10 cellular contexts compared by ENCODE assay signal in genomic region chr19:40223135-40223822, GRCh38. TPM values are rescaled to one million over a fixed set of nuclear protein-coding genes. Genes with fewer than 3 reads are reported as not detected.
DNase-seq lines count a peak whose midpoint lies in the region; ATAC-seq and TF ChIP-seq lines count a peak whose summit lies in the region.
"Had no signal": no experiment of that assay in that cellular context is flagged by ENCODE, and none has a peak within 500 bp of the region (broad histone marks: within the 10 kb centered on the region; RNA-seq: fewer than 3 reads in every experiment).

No MANE protein-coding gene starts in this region.

- H3K79me2 ChIP-seq in SK-N-SH (ENCODE audit: insufficient read depth): no peaks in the 10 kb centered on the region

- no peaks in the 10 kb centered on the region for H3K36me3 Mint-ChIP-seq in osteocyte (ENCODE audit: unreplicated experiment)

- H3K9me3 Mint-ChIP-seq in osteocyte (ENCODE audit: unreplicated experiment): peaks cover 4% of the 10 kb centered on the region

- TF ChIP-seq CTCF in HEK293 (tag by site-specific recombination; IDR thresholded peaks at IDR 0.05) (no peak), osteocyte (IDR thresholded peaks at IDR 0.05) (no peak), SK-N-SH (IDR thresholded peaks at IDR 0.05) (no peak)

- no peak overlapping the region for H3K4me3 ChIP-seq in HEK293 (ENCODE audit: low read depth, low read length)
- H3K4me3 ChIP-seq in SK-N-SH (ENCODE audit: low read depth in 2 of 2, low read length in 1 of 2): no peak overlapping the region
- H3K4me3 ChIP-seq: lower lobe of right lung had no signal

- no peak overlapping the region for H3K4me3 Mint-ChIP-seq in osteocyte (ENCODE audit: unreplicated experiment)

- H3K27ac Mint-ChIP-seq in osteocyte (ENCODE audit: unreplicated experiment): no peak overlapping the region

- TF ChIP-seq RAD21 in SK-N-SH (IDR thresholded peaks at IDR 0.05; ENCODE audit: low read length): no peak

- TF ChIP-seq EP300 in SK-N-SH (IDR thresholded peaks at IDR 0.05; ENCODE audit: borderline replicate concordance in 1 of 2, low read depth in 1 of 2, low read length in 1 of 2): no peak

- no peak overlapping the region for H3K9ac ChIP-seq in SK-N-SH

- H3K36me3 ChIP-seq in HEK293 (ENCODE audit: control insufficient read depth in 2 of 2, insufficient read depth in 1 of 2, low read length in 2 of 2) (no peaks in the 10 kb centered on the region; a peak in 1 of 3 replicates), SK-N-SH (replicated peaks in 1 of 2; ENCODE audit: control insufficient read depth in 1 of 2, insufficient read depth in 2 of 2, low read length in 1 of 2) (no peaks in the 10 kb centered on the region)
- H3K36me3 ChIP-seq: lower lobe of right lung had no signal

- WGBS in SK-N-SH (ENCODE audit: low lambda C conversion rate): 86% methylated on average over 47 of the region's 48 CpGs

- H3K9me2 ChIP-seq in SK-N-SH: no peaks in the 10 kb centered on the region

- peaks cover 13% of the 10 kb centered on the region for H3K4me1 ChIP-seq in HEK293 (ENCODE audit: control insufficient read depth, insufficient read depth, low read length)
- no peaks in the 10 kb centered on the region; a peak in 2 of 4 replicates for H3K4me1 ChIP-seq in SK-N-SH (ENCODE audit: control insufficient read depth in 1 of 2, insufficient read depth in 2 of 2, low read depth in 1 of 2, low read length in 1 of 2)

- H2AFZ ChIP-seq in SK-N-SH (ENCODE audit: low read depth): no peak overlapping the region

- peaks cover 14% of the 10 kb centered on the region for H3F3A ChIP-seq in SK-N-SH (replicated peaks; ENCODE audit: insufficient read depth)

- DNase-seq in T follicular helper cell (ENCODE audit: low read depth): peak; percentile 22
- DNase-seq in central memory CD4-positive, alpha-beta T cell: peak; percentile 23
- DNase-seq in osteocyte (ENCODE audit: extremely low spot score, unreplicated experiment): peak; percentile 82
- no peak for DNase-seq in KG1 (lab: John Stamatoyannopoulos, UW)
- DNase-seq in SK-N-SH: no peak
- DNase-seq: caudate nucleus, lower lobe of right lung, NCI-H446 had no signal

- H3K27ac ChIP-seq in HEK293 (ENCODE audit: extremely low read depth, low read depth, low read length): no peak overlapping the region
- no peak overlapping the region for H3K27ac ChIP-seq in SK-N-SH (ENCODE audit: low read depth in 2 of 2, low read length in 1 of 2)
- H3K27ac ChIP-seq: lower lobe of right lung had no signal

- POLR2A ChIA-PET in HEK293 (lab: Yijun Ruan, JAX) (interaction anchor here (0.5 to 0.6 kb wide), 2 partner anchors 18 to 1306 kb away, joined by 3 to 5 read pairs; no protein-coding TSS in a partner anchor), SK-N-SH (lab: Yijun Ruan, JAX) (no interaction called here)

- no peak for ATAC-seq in GM19397 (IDR thresholded peaks at IDR 0.05; ENCODE audit: unreplicated experiment)

- CTCF ChIA-PET in HEK293 (lab: Yijun Ruan, JAX) (interaction anchor here (1.1 to 2.1 kb wide), 2 partner anchors 22 to 83 kb away, joined by 4 to 11 read pairs; no protein-coding TSS in a partner anchor), SK-N-SH (lab: Yijun Ruan, JAX) (interaction anchor here (0.7 to 1.9 kb wide), 3 partner anchors 20 to 84 kb away, joined by 3 to 5 read pairs (median 3); no protein-coding TSS in a partner anchor)

- H3K4me1 Mint-ChIP-seq in osteocyte (ENCODE audit: unreplicated experiment): peaks cover 18% of the 10 kb centered on the region

- H3K27me3 Mint-ChIP-seq in osteocyte (ENCODE audit: unreplicated experiment): no peaks in the 10 kb centered on the region

- no peaks in the 10 kb centered on the region for H3K27me3 ChIP-seq in SK-N-SH (ENCODE audit: insufficient read depth)

- H3K4me2 ChIP-seq in SK-N-SH: no peak overlapping the region

- peaks cover 3% of the 10 kb centered on the region for H3K9me3 ChIP-seq in HEK293 (ENCODE audit: control insufficient read depth, insufficient read depth, low read depth, low read length)
- H3K9me3 ChIP-seq in SK-N-SH: no peaks in the 10 kb centered on the region
- H3K9me3 ChIP-seq: lower lobe of right lung had no signal

- no peaks in the 10 kb centered on the region for H4K20me1 ChIP-seq in SK-N-SH (ENCODE audit: insufficient read depth)

TF ChIP-seq in HEK293, 187 proteins besides CTCF, POLR2A, EP300 and RAD21:
- TF ChIP-seq KLF9 (tag by site-specific recombination; IDR thresholded peaks at IDR 0.05; ENCODE audit: low read depth): peak; percentile 71
- no peak for TF ChIP-seq PRDM1 (tag by site-specific recombination; IDR thresholded peaks at IDR 0.05)
- peak; percentile 77; the same call in 1 of the 2 replicates for TF ChIP-seq KLF8 (tag by site-specific recombination; IDR thresholded peaks at IDR 0.05)
- TF ChIP-seq KLF10 (tag by site-specific recombination; IDR thresholded peaks at IDR 0.05): peak; percentile 26; the same call in 1 of the 2 replicates
TF ChIP-seq in HEK293: peak in this region for 3.

TF ChIP-seq in SK-N-SH, 30 proteins besides CTCF, POLR2A, EP300 and RAD21 (continues in another document):
- no peak for TF ChIP-seq FOXJ3 (CRISPR knock-in tag; IDR thresholded peaks at IDR 0.05)
- no peak for TF ChIP-seq SIN3A (IDR thresholded peaks at IDR 0.05; ENCODE audit: borderline replicate concordance, low read depth, low read length)
- no peak for TF ChIP-seq ELF1 (IDR thresholded peaks at IDR 0.05)
- no peak for TF ChIP-seq FOXM1 (IDR thresholded peaks at IDR 0.05; ENCODE audit: low read depth)
- TF ChIP-seq EZH2phosphoT487 (IDR thresholded peaks at IDR 0.05; ENCODE audit: borderline replicate concordance, low read depth): no peak
- no peak for TF ChIP-seq MXI1 (IDR thresholded peaks at IDR 0.05; ENCODE audit: low read depth, low read length)
- TF ChIP-seq RCOR1 (IDR thresholded peaks at IDR 0.05; ENCODE audit: low read length): no peak
- no peak for TF ChIP-seq IRF3 (IDR thresholded peaks at IDR 0.05; ENCODE audit: low read depth, low read length)
- no peak for TF ChIP-seq GABPA (IDR thresholded peaks at IDR 0.05; ENCODE audit: low read depth)
- TF ChIP-seq MEF2A (IDR thresholded peaks at IDR 0.05; ENCODE audit: borderline replicate concordance, low read depth): no peak
- TF ChIP-seq NFIC (IDR thresholded peaks at IDR 0.05; ENCODE audit: borderline replicate concordance): no peak
- TF ChIP-seq RFX5 (IDR thresholded peaks at IDR 0.05; ENCODE audit: low read length): no peak
- no peak for TF ChIP-seq ZBTB33 (IDR thresholded peaks at IDR 0.05; ENCODE audit: borderline replicate concordance, low read depth)

RNA-seq across cellular contexts. Expression of gene CCNP, which starts 3.2 kb away (rescaled TPM):
- 0.51 and 0.57 TPM in 2 replicates for total RNA-seq in osteocyte
- 0.08 and 0.21 TPM in 2 replicates for polyA plus RNA-seq in SK-N-SH (2012; rRNA removed)
- polyA plus RNA-seq in SK-N-SH (2012; cell fraction: cytosol; rRNA removed): 0.01 TPM in 2 replicates
- 1.5 and 1.7 TPM in 2 replicates for polyA plus RNA-seq in SK-N-SH (2012; cell fraction: nucleus; rRNA removed)
- total RNA-seq: lower lobe of right lung had no signal

RNA-seq across cellular contexts. Expression of gene TTC9B, which starts 5.1 kb away (rescaled TPM):
- total RNA-seq in osteocyte: not detected in 2 replicates
- polyA plus RNA-seq in SK-N-SH (2012; rRNA removed): 0.30 and 0.52 TPM in 2 replicates
- 0.42 and 0.89 TPM in 2 replicates for polyA plus RNA-seq in SK-N-SH (2012; cell fraction: cytosol; rRNA removed)
- 1.5 and 3.5 TPM in 2 replicates for polyA plus RNA-seq in SK-N-SH (2012; cell fraction: nucleus; rRNA removed)
- total RNA-seq: lower lobe of right lung had no signal

RNA-seq across cellular contexts. Expression of gene MAP3K10, which starts 32.1 kb away (rescaled TPM):
- 23.6 and 24.2 TPM in 2 replicates for total RNA-seq in osteocyte
- polyA plus RNA-seq in SK-N-SH (2012; rRNA removed): 10.7 and 11.9 TPM in 2 replicates
- polyA plus RNA-seq in SK-N-SH (2012; cell fraction: cytosol; rRNA removed): 3.8 and 5.8 TPM in 2 replicates
- 45.1 and 47.4 TPM in 2 replicates for polyA plus RNA-seq in SK-N-SH (2012; cell fraction: nucleus; rRNA removed)

Comparison
In these comparisons a context has a peak if more than half of its experiments do, and no peak if none do; other contexts are left out.
1. DNase-seq: peak in T follicular helper cell (single experiment), central memory CD4-positive, alpha-beta T cell (single experiment) and osteocyte (single experiment); none in KG1 (single experiment) and SK-N-SH (single experiment).